In the genomic region with DNA sequence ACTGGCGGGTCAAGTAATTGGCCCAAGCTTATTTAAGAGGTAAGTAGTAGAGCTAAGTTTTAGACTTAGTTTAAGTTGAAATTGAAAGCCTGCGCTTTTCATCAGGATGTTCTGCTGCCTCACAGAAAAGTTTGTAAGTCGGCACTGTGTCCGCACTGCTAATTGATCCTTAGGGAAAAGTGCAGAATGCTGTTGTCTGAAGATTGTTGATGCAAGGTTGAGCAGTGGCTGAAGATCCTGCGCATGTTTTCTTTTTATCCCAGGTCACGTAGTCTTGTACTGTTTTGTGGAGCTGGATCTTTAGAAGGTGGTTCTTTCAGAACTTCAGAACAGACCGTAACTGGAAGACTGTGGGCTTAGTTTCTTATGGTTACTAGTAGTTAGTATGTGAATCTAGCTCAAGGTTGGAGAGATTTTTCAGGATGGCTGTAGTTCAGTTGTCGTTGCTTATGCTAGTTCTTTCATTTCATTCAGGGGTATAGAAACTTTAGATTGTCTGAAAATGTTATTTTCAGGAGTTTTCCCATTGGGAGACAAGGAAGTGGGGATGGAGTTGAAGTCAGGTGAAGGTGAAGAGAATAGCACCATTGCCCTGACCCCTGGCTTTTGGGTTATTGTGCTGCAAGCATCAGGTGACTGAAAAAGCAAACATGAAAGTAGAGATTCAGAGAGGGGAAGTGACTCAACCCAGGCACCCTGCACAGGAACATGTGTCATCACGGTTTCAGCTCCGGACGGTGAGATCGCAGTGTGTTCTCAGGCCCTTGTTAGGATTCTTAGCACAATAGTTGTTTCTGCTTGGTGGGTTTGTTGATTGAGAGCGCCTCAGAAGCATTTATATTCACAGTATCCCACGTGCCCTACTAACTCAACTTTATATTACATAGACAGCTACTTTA, we compare ENCODE assay signal across 1 cellular context.
TF ChIP-seq lines count a peak whose summit lies in the region.

No MANE protein-coding gene starts in this region.

TF ChIP-seq in SK-N-SH, 30 proteins besides CTCF, POLR2A, EP300 and RAD21 (continued from another document):
- TF ChIP-seq MAX (IDR thresholded peaks at IDR 0.05; ENCODE audit: low read depth) (peak; percentile 76), CHD2 (IDR thresholded peaks at IDR 0.05; ENCODE audit: low read length, partially characterized antibody) (no peak), JUND (IDR thresholded peaks at IDR 0.05) (peak; percentile 88), ELF1 (IDR thresholded peaks at IDR 0.05) (no peak), FOXM1 (IDR thresholded peaks at IDR 0.05; ENCODE audit: low read depth) (no peak), TCF12 (IDR thresholded peaks at IDR 0.05) (peak; percentile 81), PBX3 (IDR thresholded peaks at IDR 0.05) (peak; percentile 65), MEF2A (IDR thresholded peaks at IDR 0.05; ENCODE audit: borderline replicate concordance, low read depth) (no peak), TEAD4 (IDR thresholded peaks at IDR 0.05; ENCODE audit: borderline replicate concordance, insufficient read depth) (no peak), TAF1 (IDR thresholded peaks at IDR 0.05; ENCODE audit: borderline replicate concordance, low read depth, low read length) (no peak), EZH2phosphoT487 (IDR thresholded peaks at IDR 0.05; ENCODE audit: borderline replicate concordance, low read depth) (no peak), NFIC (IDR thresholded peaks at IDR 0.05; ENCODE audit: borderline replicate concordance) (peak; percentile 25; the same call in 1 of the 2 replicates), IRF3 (IDR thresholded peaks at IDR 0.05; ENCODE audit: low read depth, low read length) (no peak), SIN3A (IDR thresholded peaks at IDR 0.05; ENCODE audit: borderline replicate concordance, low read depth, low read length) (no peak), NRF1 (IDR thresholded peaks at IDR 0.05; ENCODE audit: low read depth, low read length) (no peak), REST (IDR thresholded peaks at IDR 0.05; ENCODE audit: low read depth, low read length) (0 out of 2 replicates have a peak, but pooled peaks have one; percentile 51), RXRA (IDR thresholded peaks at IDR 0.05; ENCODE audit: borderline replicate concordance, low read depth) (peak; percentile 71; the same call in 1 of the 2 replicates)
- TF ChIP-seq, protein P1, sequence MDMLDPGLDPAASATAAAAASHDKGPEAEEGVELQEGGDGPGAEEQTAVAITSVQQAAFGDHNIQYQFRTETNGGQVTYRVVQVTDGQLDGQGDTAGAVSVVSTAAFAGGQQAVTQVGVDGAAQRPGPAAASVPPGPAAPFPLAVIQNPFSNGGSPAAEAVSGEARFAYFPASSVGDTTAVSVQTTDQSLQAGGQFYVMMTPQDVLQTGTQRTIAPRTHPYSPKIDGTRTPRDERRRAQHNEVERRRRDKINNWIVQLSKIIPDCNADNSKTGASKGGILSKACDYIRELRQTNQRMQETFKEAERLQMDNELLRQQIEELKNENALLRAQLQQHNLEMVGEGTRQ (IDR thresholded peaks at IDR 0.05; ENCODE audit: borderline replicate concordance, low read depth, low read length) = no peak
